Comparison of ENCODE assay signal across 27 cellular contexts in genomic region chr16:49068224-49068623, GRCh38.
DNase-seq lines count a peak whose midpoint lies in the region; ATAC-seq, FAIRE-seq and TF ChIP-seq lines count a peak whose summit lies in the region.
"Had no signal": no experiment of that assay in that cellular context is flagged by ENCODE, and none has a peak within 500 bp of the region (broad histone marks: within the 10 kb centered on the region; RNA-seq: fewer than 3 reads in every experiment).

No MANE protein-coding gene starts in this region.

- H3K9me2 ChIP-seq in GM23338 (ENCODE audit: insufficient read depth), result no peaks in the 10 kb centered on the region

- no peak for DNase-seq in HepG2 (ENCODE audit: low spot score)
- no peak for DNase-seq in right lobe of liver
- DNase-seq in GM23338 (ENCODE audit: low spot score), result no peak
- DNase-seq in K562 (ENCODE audit: extremely low read depth in 1 of 4, low spot score in 3 of 4), result no peak
- peak; percentile 5 for DNase-seq in esophagus muscularis mucosa (ENCODE audit: extremely low spot score)
- DNase-seq in stimulated activated naive CD4-positive, alpha-beta T cell treated with Interleukin-2 at 50 U/mL for 16 hours (lab: John Stamatoyannopoulos, UW), result no peak
- no peak for DNase-seq in H4 (ENCODE audit: low spot score)
- DNase-seq: ACHN; BE2C; C1 segment of cervical spinal cord; CD4-positive, alpha-beta memory T cell; CD4-positive, CD25-positive, alpha-beta regulatory T cell; CD8-positive, alpha-beta memory T cell; COR-L47; DMS 273 treated with DMSO at 0.1 percent for 48 hours; DMS153; DMS53; DMS79 treated with DMSO at 0.1 percent for 48 hours; EL; GDM1 had no signal

- H3K79me2 ChIP-seq in HepG2 (ENCODE audit: insufficient read depth, low read length) (no peaks in the 10 kb centered on the region), GM23338 (replicated peaks; ENCODE audit: insufficient read depth) (no peaks in the 10 kb centered on the region), K562 (ENCODE audit: control insufficient read depth, insufficient read depth, low read length) (no peaks in the 10 kb centered on the region)

- peaks cover 7% of the 10 kb centered on the region; the same call in 1 of the 2 replicates for H3K9me3 ChIP-seq in HepG2 (ENCODE audit: low read length)
- no peaks in the 10 kb centered on the region for H3K9me3 ChIP-seq in right lobe of liver
- no peaks in the 10 kb centered on the region for H3K9me3 ChIP-seq in K562 (replicated peaks; ENCODE audit: control insufficient read depth, insufficient read depth, low read depth, low read length)
- H3K9me3 ChIP-seq in esophagus muscularis mucosa, result peaks cover 0 to 6% (median 0%) of the 10 kb centered on the region in 4 donors
- H3K9me3 ChIP-seq: BE2C, BLaER1 had no signal

- no peak overlapping the region for H3K4me3 Mint-ChIP-seq in GM23338
- H3K4me3 Mint-ChIP-seq: CD14-positive monocyte; CD4-positive, alpha-beta memory T cell; CD4-positive, CD25-positive, alpha-beta regulatory T cell; CD8-positive, alpha-beta memory T cell had no signal

- CTCF ChIA-PET in HepG2 (lab: Yijun Ruan, JAX; ENCODE audit: low intra/inter-chr PET ratio, low total read pairs) (no interaction called here), K562 (lab: Yijun Ruan, JAX; ENCODE audit: low intra/inter-chr PET ratio) (no interaction called here)

- H2AFZ ChIP-seq in HepG2 (ENCODE audit: low read length) (no peak overlapping the region), GM23338 (peak overlapping the region; percentile 21; the same call in 1 of the 2 replicates), K562 (ENCODE audit: low read depth, low read length) (no peak overlapping the region)

- POLR2A ChIA-PET in HepG2 (lab: Yijun Ruan, JAX) (no interaction called here), K562 (lab: Yijun Ruan, JAX) (interaction anchor here (0.7 kb wide), 1 partner anchor 102 kb away, joined by 3 read pairs; no protein-coding TSS in a partner anchor)

- intact Hi-C loops in HepG2 (cut with micrococcal nuclease; ENCODE audit: unreplicated experiment) (no loop called here), right lobe of liver (cut with DNase I) (no loop called here), K562 (cut with micrococcal nuclease) (no loop called here), esophagus muscularis mucosa (cut with DNase I) (no loop called here)

- H3K4me2 ChIP-seq in HepG2 (ENCODE audit: low read depth, low read length), result no peak overlapping the region
- H3K4me2 ChIP-seq in GM23338, result no peak overlapping the region
- no peak overlapping the region for H3K4me2 ChIP-seq in K562 (ENCODE audit: insufficient read depth, low read length)
- H3K4me2 ChIP-seq: BLaER1 had no signal

- H3K27me3 Mint-ChIP-seq in GM23338 (ENCODE audit: insufficient read depth, low read depth, poor library complexity), result no peaks in the 10 kb centered on the region
- H3K27me3 Mint-ChIP-seq: CD4-positive, alpha-beta memory T cell; CD4-positive, CD25-positive, alpha-beta regulatory T cell; CD8-positive, alpha-beta memory T cell had no signal

- no peaks in the 10 kb centered on the region for H3K36me3 Mint-ChIP-seq in GM23338 (ENCODE audit: low read depth)
- H3K36me3 Mint-ChIP-seq: CD14-positive monocyte; CD4-positive, alpha-beta memory T cell; CD4-positive, CD25-positive, alpha-beta regulatory T cell; CD8-positive, alpha-beta memory T cell had no signal

- H3K4me3 ChIP-seq in HepG2 (replicated peaks in 1 of 3; ENCODE audit: insufficient read depth in 1 of 3, low read depth in 2 of 3, low read length in 3 of 3) (no peak overlapping the region), right lobe of liver (no peak overlapping the region), GM23338 (no peak overlapping the region), K562 (no peak overlapping the region), esophagus muscularis mucosa (no peak overlapping the region)
- H3K4me3 ChIP-seq: BLaER1, GM12878 had no signal

- H3K9me1 ChIP-seq in K562 (ENCODE audit: control insufficient read depth, insufficient read depth, low read length), result no peaks in the 10 kb centered on the region

- ATAC-seq in HepG2 (no peak), right lobe of liver (no peak), GM23338 (no peak), K562 (no peak)
- no peak for ATAC-seq in activated CD4-positive, CD25-positive, alpha-beta regulatory T cell treated with anti-CD3 and anti-CD28 coated beads, Interleukin-2, amount 50 U/mL, for 24 hours
- ATAC-seq: GM12878 had no signal

- BruUV-seq in HepG2 (replicated peaks; lab: Mats Ljungman, UMichigan), result no TSS peak
- no TSS peak for BruUV-seq in K562 (replicated peaks; lab: Mats Ljungman, UMichigan)

- H3K27ac ChIP-seq in HepG2 (ENCODE audit: extremely low read length, insufficient read depth, low read length) (no peak overlapping the region), right lobe of liver (no peak overlapping the region), GM23338 (ENCODE audit: low read depth) (no peak overlapping the region), K562 (ENCODE audit: extremely low read depth, low read depth, low read length) (no peak overlapping the region), esophagus muscularis mucosa (replicated peaks in 1 of 4) (no peak overlapping the region)
- H3K27ac ChIP-seq: 22Rv1, BLaER1 had no signal

- H3K4me1 Mint-ChIP-seq in GM23338, result peaks cover 4% of the 10 kb centered on the region; the same call in 1 of the 3 replicates
- H3K4me1 Mint-ChIP-seq: CD14-positive monocyte; CD4-positive, alpha-beta memory T cell; CD4-positive, CD25-positive, alpha-beta regulatory T cell; CD8-positive, alpha-beta memory T cell had no signal

- in situ Hi-C loops in HepG2 (cut with HindIII; ENCODE audit: extremely low pct_ligation_motif_present, low pct_unique_long_range_greater_than_20kb), result loop anchor here (10.0 kb wide), 1 partner anchor 277 kb away; no protein-coding TSS in a partner anchor
- in situ Hi-C loops in K562 (cut with MboI), result no loop called here

- TF ChIP-seq POLR2A in HepG2 (IDR thresholded peaks at IDR 0.05; ENCODE audit: insufficient read depth in 1 of 2, low read depth in 2 of 2, low read length in 2 of 2) (no peak), right lobe of liver (IDR thresholded peaks at IDR 0.05) (no peak), K562 (conservative IDR thresholded peaks at IDR 0.05) (no peak), esophagus muscularis mucosa (IDR thresholded peaks at IDR 0.05; ENCODE audit: low read depth) (no peak)

- TF ChIP-seq EP300 in HepG2 (IDR thresholded peaks at IDR 0.05; ENCODE audit: low read depth in 2 of 2, low read length in 2 of 2) (no peak), HepG2 (CRISPR knock-in tag; IDR thresholded peaks at IDR 0.05; ENCODE audit: borderline replicate concordance) (no peak), K562 (IDR thresholded peaks at IDR 0.05; ENCODE audit: low read length) (no peak), esophagus muscularis mucosa (IDR thresholded peaks at IDR 0.05) (no peak)

- TF ChIP-seq CTCF in HepG2 (CRISPR knock-in tag; IDR thresholded peaks at IDR 0.05) (no peak), right lobe of liver (IDR thresholded peaks at IDR 0.05) (no peak), GM23338 (conservative IDR thresholded peaks at IDR 0.05; ENCODE audit: low read depth in 2 of 2) (no peak), K562 (IDR thresholded peaks at IDR 0.05 in 2 of 3, conservative IDR thresholded peaks at IDR 0.05 in 1 of 3; ENCODE audit: insufficient read depth in 2 of 3, low read depth in 1 of 3, low read length in 3 of 3) (no peak), esophagus muscularis mucosa (IDR thresholded peaks at IDR 0.05) (no peak)

- no peaks in the 10 kb centered on the region; the same call in 2 of the 3 replicates for H3K9me3 Mint-ChIP-seq in GM23338

- H3K36me3 ChIP-seq in HepG2 (replicated peaks in 1 of 2; ENCODE audit: control insufficient read depth in 1 of 2, insufficient read depth in 2 of 2, low read length in 2 of 2), result no peaks in the 10 kb centered on the region
- no peaks in the 10 kb centered on the region for H3K36me3 ChIP-seq in right lobe of liver
- no peaks in the 10 kb centered on the region for H3K36me3 ChIP-seq in GM23338 (ENCODE audit: insufficient read depth)
- no peaks in the 10 kb centered on the region for H3K36me3 ChIP-seq in K562 (ENCODE audit: control insufficient read depth, insufficient read depth, low read length)
- no peaks in the 10 kb centered on the region for H3K36me3 ChIP-seq in esophagus muscularis mucosa
- H3K36me3 ChIP-seq: BE2C, BLaER1 had no signal

- H3K9ac ChIP-seq in HepG2 (ENCODE audit: insufficient read depth, low read depth, low read length), result no peak overlapping the region
- H3K9ac ChIP-seq in K562 (ENCODE audit: insufficient read depth in 1 of 2, low read depth in 2 of 2, low read length in 2 of 2), result no peak overlapping the region
- H3K9ac ChIP-seq: BLaER1 had no signal

- peak overlapping the region; percentile 33; the same call in 1 of the 2 replicates for H3K27ac Mint-ChIP-seq in GM23338
- H3K27ac Mint-ChIP-seq: CD14-positive monocyte; CD4-positive, alpha-beta memory T cell; CD4-positive, CD25-positive, alpha-beta regulatory T cell; CD8-positive, alpha-beta memory T cell had no signal

- no peaks in the 10 kb centered on the region for H3K4me1 ChIP-seq in HepG2 (ENCODE audit: insufficient read depth, low read length)
- no peaks in the 10 kb centered on the region for H3K4me1 ChIP-seq in right lobe of liver
- H3K4me1 ChIP-seq in GM23338 (ENCODE audit: insufficient read depth), result no peaks in the 10 kb centered on the region
- H3K4me1 ChIP-seq in K562 (replicated peaks in 1 of 2; ENCODE audit: control insufficient read depth in 2 of 2, insufficient read depth in 2 of 2, low read length in 2 of 2), result no peaks in the 10 kb centered on the region
- H3K4me1 ChIP-seq in esophagus muscularis mucosa, result no peaks in the 10 kb centered on the region
- H3K4me1 ChIP-seq: BE2C had no signal

- 0% methylated on average over 5 of the region's 5 CpGs for WGBS in HepG2 (ENCODE audit: low lambda C conversion rate)
- 76% methylated on average over 5 of the region's 5 CpGs for WGBS in right lobe of liver (ENCODE audit: insufficient coverage, low coverage, low lambda C conversion rate, missing lambda C conversion rate)
- WGBS in K562 (ENCODE audit: insufficient coverage, low coverage, missing lambda C conversion rate), result 1% methylated on average over 5 of the region's 5 CpGs
- WGBS in esophagus muscularis mucosa, result 83% methylated on average over 5 of the region's 5 CpGs

- TF ChIP-seq RAD21 in HepG2 (CRISPR knock-in tag; IDR thresholded peaks at IDR 0.05) (no peak), K562 (CRISPR knock-in tag; conservative IDR thresholded peaks at IDR 0.05 in 1 of 2, IDR thresholded peaks at IDR 0.05 in 1 of 2) (no peak)

- H3K27me3 ChIP-seq in HepG2 (ENCODE audit: control insufficient read depth in 1 of 2, insufficient read depth in 2 of 2, low read length in 2 of 2) (peaks cover 0 to 6% of the 10 kb centered on the region in 2 experiments; a peak in 2 of 5 replicates), right lobe of liver (no peaks in the 10 kb centered on the region), GM23338 (ENCODE audit: insufficient read depth) (no peaks in the 10 kb centered on the region), K562 (ENCODE audit: control insufficient read depth in 2 of 2, insufficient read depth in 2 of 2, low read length in 2 of 2) (no peaks in the 10 kb centered on the region), esophagus muscularis mucosa (peaks cover 0 to 8% (median 0%) of the 10 kb centered on the region in 4 donors)
- H3K27me3 ChIP-seq: BE2C, BLaER1 had no signal

- no peaks in the 10 kb centered on the region for H3F3A ChIP-seq in GM23338 (replicated peaks; ENCODE audit: low read depth)

- FAIRE-seq in HepG2 (lab: Jason Lieb, UNC), result no peak
- FAIRE-seq in K562 (lab: Jason Lieb, UNC), result no peak
- FAIRE-seq: GM12878, GM12892, GM18507 had no signal

- H4K20me1 ChIP-seq in HepG2 (ENCODE audit: insufficient read depth, low read length), result no peaks in the 10 kb centered on the region
- H4K20me1 ChIP-seq in GM23338 (replicated peaks; ENCODE audit: insufficient read depth), result no peaks in the 10 kb centered on the region
- H4K20me1 ChIP-seq in K562 (replicated peaks; ENCODE audit: control insufficient read depth, insufficient read depth, low read length), result no peaks in the 10 kb centered on the region
- H4K20me1 ChIP-seq: BLaER1 had no signal

Comparison
In these comparisons a context has a peak if more than half of its experiments do, and no peak if none do; other contexts are left out.
1. Of the 241 proteins assayed by ChIP-seq in both HepG2 and K562: peak only in HepG2: none; only in K562: MAFG; in both: MAFF and MAFK; in neither: 238.